Comparison of ENCODE assay signal across 8 cellular contexts in genomic region chr2:227890495-227891079, GRCh38. TPM values are rescaled to one million over a fixed set of nuclear protein-coding genes. Genes with fewer than 3 reads are reported as not detected.
DNase-seq lines count a peak whose midpoint lies in the region; ATAC-seq, FAIRE-seq and TF ChIP-seq lines count a peak whose summit lies in the region.

No MANE protein-coding gene starts in this region.

- in situ Hi-C loops in brain microvascular endothelial cell (cut with HindIII; ENCODE audit: low pct_ligation_motif_present, low sequenced_read_pairs) (no loop called here), transverse colon (cut with MboI; ENCODE audit: low pct_ligation_motif_present in 1 of 4, low pct_unique_long_range_greater_than_20kb in 1 of 4, low sequenced_read_pairs in 3 of 4) (loop anchor here in 1 of 4 donors (25.0 kb wide), 1 partner anchor 772 kb away; no protein-coding TSS in a partner anchor)

- no peaks in the 10 kb centered on the region for H3K36me3 ChIP-seq in brain microvascular endothelial cell (replicated peaks)
- no peaks in the 10 kb centered on the region for H3K36me3 ChIP-seq in keratinocyte (ENCODE audit: control insufficient read depth in 2 of 2, extremely low read depth in 1 of 2, insufficient read depth in 2 of 2, low read length in 2 of 2)
- no peaks in the 10 kb centered on the region for H3K36me3 ChIP-seq in transverse colon
- no peaks in the 10 kb centered on the region for H3K36me3 ChIP-seq in aorta (ENCODE audit: control insufficient read depth in 1 of 2, insufficient read depth in 2 of 2, low read length in 1 of 2)

- H3K27me3 ChIP-seq in brain microvascular endothelial cell (replicated peaks) (no peaks in the 10 kb centered on the region), keratinocyte (ENCODE audit: control insufficient read depth, extremely low read depth, insufficient read depth, low read length) (no peaks in the 10 kb centered on the region), transverse colon (no peaks in the 10 kb centered on the region), aorta (ENCODE audit: control insufficient read depth in 1 of 2, insufficient read depth in 2 of 2, low read length in 1 of 2) (no peaks in the 10 kb centered on the region)

- H3K9me1 ChIP-seq in keratinocyte (ENCODE audit: control insufficient read depth, extremely low read depth, insufficient read depth, low read length): no peaks in the 10 kb centered on the region

- DNase-seq in Ammon's horn (ENCODE audit: low spot score): peak; percentile 64
- peak; percentile 53 for DNase-seq in NCI-H510A (lab: John Stamatoyannopoulos, UW)
- DNase-seq in brain microvascular endothelial cell: no peak
- no peak for DNase-seq in keratinocyte (ENCODE audit: low read depth, low spot score)
- DNase-seq in transverse colon: no peak
- DNase-seq in aorta: no peak

- H3K4me1 ChIP-seq in keratinocyte (ENCODE audit: control insufficient read depth, extremely low read depth, insufficient read depth, low read length): peaks cover 9% of the 10 kb centered on the region
- no peaks in the 10 kb centered on the region for H3K4me1 ChIP-seq in transverse colon
- no peaks in the 10 kb centered on the region for H3K4me1 ChIP-seq in aorta (ENCODE audit: control insufficient read depth in 1 of 2, insufficient read depth in 2 of 2, low read length in 2 of 2)

- H3K9ac ChIP-seq in keratinocyte (ENCODE audit: control insufficient read depth, extremely low read depth, insufficient read depth, low read length): no peak overlapping the region

- dilution Hi-C loops in keratinocyte (cut with MboI; ENCODE audit: extremely low pct_ligation_motif_present, low sequenced_read_pairs): no loop called here

- no peaks in the 10 kb centered on the region for H4K20me1 ChIP-seq in keratinocyte (ENCODE audit: control insufficient read depth, extremely low read depth, insufficient read depth, low read length)

- intact Hi-C loops in transverse colon (cut with DNase I; ENCODE audit: low total_unique reads): no loop called here
- intact Hi-C loops in aorta (cut with DNase I): no loop called here

- ATAC-seq in GM18519 (IDR thresholded peaks at IDR 0.05; ENCODE audit: low FRiP score, unreplicated experiment): peak; percentile 83
- ATAC-seq in HG03103 (IDR thresholded peaks at IDR 0.05; ENCODE audit: low read depth, unreplicated experiment): peak; percentile 86
- no peak for ATAC-seq in aorta (ENCODE audit: low FRiP score)

- peak; percentile 29 for TF ChIP-seq CTCF in brain microvascular endothelial cell (IDR thresholded peaks at IDR 0.05; ENCODE audit: low read depth, low read length, missing control alignments)
- TF ChIP-seq CTCF in keratinocyte (optimal IDR thresholded peaks at IDR 0.05 in 1 of 3, IDR thresholded peaks at IDR 0.05 in 1 of 3, conservative IDR thresholded peaks at IDR 0.05 in 1 of 3; ENCODE audit: extremely low read depth in 1 of 3, insufficient read depth in 2 of 3, low read length in 3 of 3): peak in 2 of 3 experiments; percentile 2 to 24
- TF ChIP-seq CTCF in transverse colon (IDR thresholded peaks at IDR 0.05): peak; percentile 55 to 74 (median 64)

- no peaks in the 10 kb centered on the region for H3K79me2 ChIP-seq in keratinocyte (ENCODE audit: control insufficient read depth, insufficient read depth, low read length)

- H2AFZ ChIP-seq in keratinocyte (ENCODE audit: control insufficient read depth, low read length): no peak overlapping the region

- no peak for TF ChIP-seq POLR2A in transverse colon (IDR thresholded peaks at IDR 0.05)

- WGBS in transverse colon (ENCODE audit: low coverage in 1 of 2), 2 donors: 0 to 2% methylated on average over 2 of the region's 2 CpGs
- 1% methylated on average over 2 of the region's 2 CpGs for WGBS in aorta, 2 donors

- H3K4me2 ChIP-seq in keratinocyte (ENCODE audit: control insufficient read depth, extremely low read depth, insufficient read depth, low read depth, low read length): no peak overlapping the region

- H3K9me3 ChIP-seq in keratinocyte (ENCODE audit: control insufficient read depth, low read depth, low read length): no peaks in the 10 kb centered on the region
- no peaks in the 10 kb centered on the region for H3K9me3 ChIP-seq in transverse colon
- H3K9me3 ChIP-seq in aorta (ENCODE audit: control insufficient read depth, low read length): no peaks in the 10 kb centered on the region

- peak; percentile 23 for FAIRE-seq in keratinocyte (lab: Jason Lieb, UNC)

- H3K4me3 ChIP-seq in brain microvascular endothelial cell (ENCODE audit: low read depth, low read length) (no peak overlapping the region), keratinocyte (ENCODE audit: control insufficient read depth in 2 of 3, extremely low read depth in 1 of 3, insufficient read depth in 2 of 3, low read depth in 1 of 3, low read length in 3 of 3) (no peak overlapping the region), transverse colon (no peak overlapping the region), aorta (ENCODE audit: low read length in 2 of 2) (no peak overlapping the region)

- TF ChIP-seq EP300 in transverse colon (IDR thresholded peaks at IDR 0.05; ENCODE audit: low read depth): no peak

- H3K27ac ChIP-seq in brain microvascular endothelial cell: no peak overlapping the region
- no peak overlapping the region for H3K27ac ChIP-seq in keratinocyte (ENCODE audit: control insufficient read depth, insufficient read depth, low read length)
- H3K27ac ChIP-seq in transverse colon: no peak overlapping the region
- H3K27ac ChIP-seq in aorta (ENCODE audit: low read depth in 1 of 2, low read length in 2 of 2): no peak overlapping the region

RNA-seq across cellular contexts. Expression of gene DAW1, which starts 19.2 kb away (rescaled TPM):
- polyA plus RNA-seq in keratinocyte (0.18 to 0.24 TPM (median 0.18 TPM) in 3 replicates), aorta (under 1 TPM in 1 of 2 donors, not detected in 1; 0.41 TPM)
- polyA plus RNA-seq in keratinocyte (2011; ENCODE audit: low read depth): 0.26 TPM
- 0.05 and 0.19 TPM in 2 replicates for polyA plus RNA-seq in keratinocyte (2011; cell fraction: cytosol; rRNA removed)
- 0.13 and 0.19 TPM in 2 replicates for polyA plus RNA-seq in keratinocyte (2011; cell fraction: nucleus; rRNA removed)
- polyA plus RNA-seq in keratinocyte (2012; ENCODE audit: low replicate concordance): 0.21 TPM in 1 of 2 replicates, not detected in the other
- polyA minus RNA-seq in keratinocyte: 0.10 TPM in 1 of 3 replicates, not detected in the others
- not detected for polyA minus RNA-seq in keratinocyte (2011; cell fraction: cytosol; rRNA and poly(A)+ RNA removed)
- polyA minus RNA-seq in keratinocyte (2011; cell fraction: nucleus; rRNA and poly(A)+ RNA removed): 0.21 and 0.23 TPM in 2 replicates
- total RNA-seq in transverse colon (not detected), aorta (under 1 TPM in 1 of 2 donors, not detected in 1; 0.88 TPM)

Comparison
In these comparisons a context has a peak if more than half of its experiments do, and no peak if none do; other contexts are left out.
1. DNase-seq: peak in Ammon's horn (single experiment) and NCI-H510A (single experiment); none in brain microvascular endothelial cell (single experiment), keratinocyte (single experiment), transverse colon (single experiment) and aorta (0 of 2).
2. CTCF ChIP-seq: peak in every context shown above with its lines; median percentile 64 in transverse colon; 29 in brain microvascular endothelial cell; 13 in keratinocyte.